15 cellular contexts compared by ENCODE assay signal in the genomic region with DNA sequence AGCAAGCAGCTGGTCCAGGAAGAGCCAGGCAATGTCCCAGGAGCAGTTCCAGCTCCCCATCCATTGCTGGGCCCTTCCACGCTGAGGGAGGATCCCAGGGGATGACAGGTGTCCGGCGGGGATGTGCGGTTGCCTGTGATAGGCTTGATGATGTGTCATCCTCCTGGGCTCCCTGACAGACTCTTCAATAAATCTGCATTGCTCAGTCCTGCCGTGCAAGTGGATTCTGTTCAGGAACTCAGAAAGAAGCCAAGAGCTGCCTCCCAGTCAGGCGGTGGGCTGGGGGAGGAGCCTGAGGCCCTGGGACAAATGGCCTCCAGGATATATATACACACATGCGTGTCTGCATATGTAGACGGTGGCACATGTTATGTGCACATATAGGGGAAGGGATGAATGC. TPM values are rescaled to one million over a fixed set of nuclear protein-coding genes. Genes with fewer than 3 reads are reported as not detected.
"Had no signal": no experiment of that assay in that cellular context is flagged by ENCODE, and none has a peak within 500 bp of the region (broad histone marks: within the 10 kb centered on the region; RNA-seq: fewer than 3 reads in every experiment).

No MANE protein-coding gene starts in this region.

- H3K27ac ChIP-seq: parathyroid adenoma, transverse colon, vagina had no signal

- H3K4me3 Mint-ChIP-seq: activated CD4-positive, alpha-beta T cell treated with anti-CD3 and anti-CD28 coated beads, Interleukin-2, amount 10 ng/mL, durations not matched to agents 24 days and 14 days; activated CD8-positive, alpha-beta T cell treated with anti-CD3 and anti-CD28 coated beads, Interleukin-2, amount 10 ng/mL, durations not matched to agents 7 days and 5 days had no signal

- H3K27ac Mint-ChIP-seq: activated CD4-positive, alpha-beta T cell treated with anti-CD3 and anti-CD28 coated beads, Interleukin-2, amount 10 ng/mL, durations not matched to agents 24 days and 14 days; activated CD8-positive, alpha-beta T cell treated with anti-CD3 and anti-CD28 coated beads, Interleukin-2, amount 10 ng/mL, durations not matched to agents 7 days and 5 days; activated naive CD4-positive, alpha-beta T cell treated with anti-CD3 and anti-CD28 coated beads, Interleukin-2, amount 50 U/mL, for 72 hours had no signal

- H3K4me1 ChIP-seq: parathyroid adenoma, transverse colon, vagina had no signal

- H3K9me3 Mint-ChIP-seq: activated CD4-positive, alpha-beta T cell treated with anti-CD3 and anti-CD28 coated beads, Interleukin-2, amount 10 ng/mL, durations not matched to agents 24 days and 14 days had no signal

- FAIRE-seq: colon had no signal

- H3K36me3 Mint-ChIP-seq: activated naive CD4-positive, alpha-beta T cell treated with anti-CD3 and anti-CD28 coated beads, Interleukin-2, amount 50 U/mL, for 72 hours had no signal

- H3K27me3 Mint-ChIP-seq: activated CD4-positive, alpha-beta T cell treated with anti-CD3 and anti-CD28 coated beads, Interleukin-2, amount 10 ng/mL, durations not matched to agents 24 days and 14 days had no signal

- H3K9me3 ChIP-seq: transverse colon, vagina had no signal

- H3K27me3 ChIP-seq: vagina had no signal

- H3K4me1 Mint-ChIP-seq: activated CD4-positive, alpha-beta T cell treated with anti-CD3 and anti-CD28 coated beads, Interleukin-2, amount 10 ng/mL, durations not matched to agents 24 days and 14 days had no signal

- H3K4me3 ChIP-seq: transverse colon, vagina had no signal

- ATAC-seq: activated CD8-positive, alpha-beta T cell treated with anti-CD3 and anti-CD28 coated beads, Interleukin-2, amount 10 ng/mL, durations not matched to agents 7 days and 5 days; activated naive CD4-positive, alpha-beta T cell treated with anti-CD3 and anti-CD28 coated beads, Interleukin-2, amount 50 U/mL, for 72 hours had no signal

- DNase-seq: activated CD4-positive, alpha-beta T cell treated with anti-CD3 and anti-CD28 coated beads, Interleukin-2, amount 10 ng/mL, durations not matched to agents 24 days and 14 days; activated CD4-positive, CD25-positive, alpha-beta regulatory T cell; activated CD8-positive, alpha-beta memory T cell treated with anti-CD3 and anti-CD28 coated beads, Interleukin-2, amount 50 U/mL, for 4 hours; activated CD8-positive, alpha-beta T cell treated with anti-CD3 and anti-CD28 coated beads, Interleukin-2, amount 10 ng/mL, durations not matched to agents 7 days and 5 days; activated gamma-delta T cell; activated T-cell treated with anti-CD3 and anti-CD28 coated beads, Interleukin-2, amount 50 U/mL, for 48 hours; amniotic stem cell; mesendoderm; stimulated activated CD4-positive, alpha-beta T cell treated with anti-CD3 and anti-CD28 coated beads, Interleukin-4, amount 100 ng/mL, for 1 hour; stimulated activated naive CD4-positive, alpha-beta T cell treated with Interleukin-2 at 50 U/mL for 16 hours; transverse colon had no signal

- H3K36me3 ChIP-seq: transverse colon, vagina had no signal

RNA-seq across cellular contexts. Expression of a gene that starts 28.2 kb away (rescaled TPM):
- total RNA-seq: activated CD4-positive, alpha-beta T cell treated with anti-CD3 and anti-CD28 coated beads, Interleukin-2, amount 10 ng/mL, durations not matched to agents 24 days and 14 days; activated CD8-positive, alpha-beta T cell treated with anti-CD3 and anti-CD28 coated beads, Interleukin-2, amount 10 ng/mL, durations not matched to agents 7 days and 5 days; activated naive CD4-positive, alpha-beta T cell treated with anti-CD3 and anti-CD28 coated beads, Interleukin-2, amount 50 U/mL, for 72 hours had no signal
